In genomic region chr4:120722655-120723054, GRCh38 we compare ENCODE assay signal across 26 cellular contexts.
"Had no signal": no experiment of that assay in that cellular context is flagged by ENCODE, and none has a peak within 500 bp of the region (broad histone marks: within the 10 kb centered on the region; RNA-seq: fewer than 3 reads in every experiment).

No MANE protein-coding gene starts in this region.

- H3K36me3 ChIP-seq: heart right ventricle, left ventricle myocardium inferior, right atrium auricular region, right lobe of liver, stomach, thyroid gland, vagina had no signal

- H3K27ac ChIP-seq: heart right ventricle, hepatocyte, left ventricle myocardium inferior, neutrophil, right atrium auricular region, right lobe of liver, stomach, thyroid gland, vagina had no signal

- DNase-seq: heart right ventricle; islet precursor cell; left ventricle myocardium inferior; mesendoderm; naive B cell; natural killer cell; occipital lobe; right lobe of liver; stimulated activated CD4-positive, alpha-beta T cell treated with anti-CD3 and anti-CD28 coated beads, Interleukin-1b, Interleukin-23, amount 100 ng/mL, for 48 hours; stimulated activated CD4-positive, alpha-beta T cell treated with anti-CD3 and anti-CD28 coated beads, Interleukin-2, amount 100 ng/mL, for 48 hours; stimulated activated CD4-positive, alpha-beta T cell treated with anti-CD3 and anti-CD28 coated beads, Interleukin-4, amount 100 ng/mL, for 4 hours; stimulated activated CD8-positive, alpha-beta memory T cell treated with anti-CD3 and anti-CD28 coated beads, Interleukin-4, amount 100 ng/mL, for 48 hours; stimulated activated naive CD8-positive, alpha-beta T cell treated with anti-CD3 and anti-CD28 coated beads, Interleukin-15, Interleukin-2, amounts not matched to agents 100 U/mL and 50 U/mL, for 24 hours; stomach; testis; thyroid gland had no signal

- H2AFZ ChIP-seq: hepatocyte had no signal

- H3K27ac Mint-ChIP-seq: mesothelial cell of epicardium; natural killer cell; progenitor cell of endocrine pancreas; stimulated activated memory B cell treated with anti-CD40 and anti-IgM and Interleukin-4, amounts not matched to agents 10 μg/mL and 1 μg/mL and 100 μg/mL, for 72 hours; type B pancreatic cell had no signal

- H3K4me2 ChIP-seq: hepatocyte, smooth muscle cell had no signal

- H3K27me3 Mint-ChIP-seq: naive B cell; progenitor cell of endocrine pancreas; stimulated activated memory B cell treated with anti-CD40 and anti-IgM and Interleukin-4, amounts not matched to agents 10 μg/mL and 1 μg/mL and 100 μg/mL, for 72 hours; type B pancreatic cell had no signal

- H3K4me3 Mint-ChIP-seq: mesothelial cell of epicardium; naive B cell; natural killer cell; stimulated activated memory B cell treated with anti-CD40 and anti-IgM and Interleukin-4, amounts not matched to agents 10 μg/mL and 1 μg/mL and 100 μg/mL, for 72 hours; type B pancreatic cell had no signal

- H3K4me1 Mint-ChIP-seq: naive B cell; natural killer cell; stimulated activated memory B cell treated with anti-CD40 and anti-IgM and Interleukin-4, amounts not matched to agents 10 μg/mL and 1 μg/mL and 100 μg/mL, for 72 hours had no signal

- H3K9me3 Mint-ChIP-seq: natural killer cell; stimulated activated memory B cell treated with anti-CD40 and anti-IgM and Interleukin-4, amounts not matched to agents 10 μg/mL and 1 μg/mL and 100 μg/mL, for 72 hours; type B pancreatic cell had no signal

- H3K4me1 ChIP-seq: right lobe of liver, stomach, testis, vagina had no signal

- H3K79me2 ChIP-seq: hepatocyte had no signal

- H3K36me3 Mint-ChIP-seq: naive B cell; natural killer cell; stimulated activated memory B cell treated with anti-CD40 and anti-IgM and Interleukin-4, amounts not matched to agents 10 μg/mL and 1 μg/mL and 100 μg/mL, for 72 hours had no signal

- ATAC-seq: heart right ventricle; natural killer cell; right lobe of liver; stimulated activated memory B cell treated with anti-CD40 and anti-IgM and Interleukin-4, amounts not matched to agents 10 μg/mL and 1 μg/mL and 100 μg/mL, for 72 hours; stimulated activated naive CD8-positive, alpha-beta T cell treated with anti-CD3 and anti-CD28 coated beads, Interleukin-15, Interleukin-2, amounts not matched to agents 100 U/mL and 50 U/mL, for 24 hours had no signal

- H3K4me3 ChIP-seq: heart right ventricle, hepatocyte, left ventricle myocardium inferior, lung, right atrium auricular region, right lobe of liver, smooth muscle cell, stomach, testis, thyroid gland, vagina had no signal

- H3K27me3 ChIP-seq: heart right ventricle, hepatocyte, neutrophil, right atrium auricular region, right lobe of liver, stomach, testis, thyroid gland, vagina had no signal

- H3K9me3 ChIP-seq: heart right ventricle, left ventricle myocardium inferior, neutrophil, right atrium auricular region, right lobe of liver, stomach, testis, thyroid gland, vagina had no signal
